Comparison of ENCODE assay signal across 21 cellular contexts in the genomic region with DNA sequence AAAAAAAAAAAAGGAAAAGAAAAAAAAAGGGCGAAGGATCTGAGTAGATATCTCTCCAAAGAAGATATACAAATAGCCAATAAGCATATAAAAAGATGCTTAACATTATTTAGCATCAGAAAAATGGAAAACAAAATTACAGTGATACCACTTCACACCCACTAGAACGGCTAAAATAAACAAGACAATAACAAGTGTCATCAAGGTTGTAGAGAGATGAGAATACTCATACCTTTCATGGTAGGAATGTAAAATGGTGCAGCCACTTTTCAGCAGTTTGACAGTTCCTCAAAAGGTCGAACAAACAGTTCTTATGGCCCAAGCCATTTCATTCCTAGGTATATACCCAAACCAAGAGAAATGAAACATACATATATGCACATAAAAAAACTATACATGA.
"Had no signal": no experiment of that assay in that cellular context is flagged by ENCODE, and none has a peak within 500 bp of the region (broad histone marks: within the 10 kb centered on the region; RNA-seq: fewer than 3 reads in every experiment).

No MANE protein-coding gene starts in this region.

- H3K36me3 ChIP-seq: ascending aorta, brain microvascular endothelial cell, colonic mucosa, esophagus muscularis mucosa, prostate gland, thoracic aorta had no signal

- ATAC-seq: left lobe of liver; natural killer cell treated with Interleukin-12 subunit alpha and Interleukin-12 subunit beta and Interleukin-15 and Interleukin-18, amount 100 ng/mL, for 72 hours had no signal

- H3K27ac ChIP-seq: ascending aorta, brain microvascular endothelial cell, colonic mucosa, esophagus muscularis mucosa, hepatocyte, prostate gland, thoracic aorta had no signal

- H3K9me3 Mint-ChIP-seq: activated naive CD4-positive, alpha-beta T cell treated with anti-CD3 and anti-CD28 coated beads for 36 hours; activated T-helper 2 cell treated with anti-CD3 and anti-CD28 coated beads, Interferon-gamma antibody, Interleukin-2, Interleukin-4, amounts not matched to agents 10 μg/mL and 5 μg/mL and 100 μg/mL, durations not matched to agents 14 hours and 24 hours and 36 hours; immature natural killer cell; natural killer cell treated with Interleukin-12 subunit alpha and Interleukin-12 subunit beta and Interleukin-15 and Interleukin-18, amount 100 ng/mL, for 72 hours; type B pancreatic cell had no signal

- H3K4me1 ChIP-seq: prostate gland had no signal

- H3K36me3 Mint-ChIP-seq: natural killer cell treated with Interleukin-12 subunit alpha and Interleukin-12 subunit beta and Interleukin-15 and Interleukin-18, amount 100 ng/mL, for 72 hours had no signal

- H3K4me3 Mint-ChIP-seq: activated naive CD4-positive, alpha-beta T cell treated with anti-CD3 and anti-CD28 coated beads for 36 hours; immature natural killer cell; natural killer cell treated with Interleukin-12 subunit alpha and Interleukin-12 subunit beta and Interleukin-15 and Interleukin-18, amount 100 ng/mL, for 72 hours; type B pancreatic cell had no signal

- FAIRE-seq: frontal cortex had no signal

- H3K27me3 ChIP-seq: ascending aorta, brain microvascular endothelial cell, colonic mucosa, esophagus muscularis mucosa, hepatocyte, spleen had no signal

- H3K9me3 ChIP-seq: ascending aorta, colonic mucosa, esophagus muscularis mucosa, prostate gland, spleen, thoracic aorta had no signal

- H3K4me2 ChIP-seq: hepatocyte had no signal

- DNase-seq: activated CD8-positive, alpha-beta memory T cell treated with anti-CD3 and anti-CD28 coated beads, Interleukin-2, amount 50 U/mL, for 48 hours; activated naive CD4-positive, alpha-beta T cell treated with anti-CD3 and anti-CD28 coated beads for 36 hours; brain microvascular endothelial cell; colonic mucosa; glutamatergic neuron; immature natural killer cell; spleen; stimulated activated CD4-positive, alpha-beta T cell treated with anti-CD3 and anti-CD28 coated beads, Interleukin-4, amount 100 ng/mL, for 1 hour; stimulated activated naive CD4-positive, alpha-beta T cell treated with Interleukin-2 at 50 U/mL for 16 hours; SW 1271 had no signal

- H3K27ac Mint-ChIP-seq: activated T-helper 2 cell treated with anti-CD3 and anti-CD28 coated beads, Interferon-gamma antibody, Interleukin-2, Interleukin-4, amounts not matched to agents 10 μg/mL and 5 μg/mL and 100 μg/mL, durations not matched to agents 14 hours and 24 hours and 36 hours; immature natural killer cell; natural killer cell treated with Interleukin-12 subunit alpha and Interleukin-12 subunit beta and Interleukin-15 and Interleukin-18, amount 100 ng/mL, for 72 hours; type B pancreatic cell had no signal

- H3K4me3 ChIP-seq: ascending aorta, colonic mucosa, esophagus muscularis mucosa, hepatocyte, lung, prostate gland, spleen, thoracic aorta had no signal

- H3K27me3 Mint-ChIP-seq: natural killer cell treated with Interleukin-12 subunit alpha and Interleukin-12 subunit beta and Interleukin-15 and Interleukin-18, amount 100 ng/mL, for 72 hours; type B pancreatic cell had no signal

- H2AFZ ChIP-seq: hepatocyte had no signal
